In the genomic region with DNA sequence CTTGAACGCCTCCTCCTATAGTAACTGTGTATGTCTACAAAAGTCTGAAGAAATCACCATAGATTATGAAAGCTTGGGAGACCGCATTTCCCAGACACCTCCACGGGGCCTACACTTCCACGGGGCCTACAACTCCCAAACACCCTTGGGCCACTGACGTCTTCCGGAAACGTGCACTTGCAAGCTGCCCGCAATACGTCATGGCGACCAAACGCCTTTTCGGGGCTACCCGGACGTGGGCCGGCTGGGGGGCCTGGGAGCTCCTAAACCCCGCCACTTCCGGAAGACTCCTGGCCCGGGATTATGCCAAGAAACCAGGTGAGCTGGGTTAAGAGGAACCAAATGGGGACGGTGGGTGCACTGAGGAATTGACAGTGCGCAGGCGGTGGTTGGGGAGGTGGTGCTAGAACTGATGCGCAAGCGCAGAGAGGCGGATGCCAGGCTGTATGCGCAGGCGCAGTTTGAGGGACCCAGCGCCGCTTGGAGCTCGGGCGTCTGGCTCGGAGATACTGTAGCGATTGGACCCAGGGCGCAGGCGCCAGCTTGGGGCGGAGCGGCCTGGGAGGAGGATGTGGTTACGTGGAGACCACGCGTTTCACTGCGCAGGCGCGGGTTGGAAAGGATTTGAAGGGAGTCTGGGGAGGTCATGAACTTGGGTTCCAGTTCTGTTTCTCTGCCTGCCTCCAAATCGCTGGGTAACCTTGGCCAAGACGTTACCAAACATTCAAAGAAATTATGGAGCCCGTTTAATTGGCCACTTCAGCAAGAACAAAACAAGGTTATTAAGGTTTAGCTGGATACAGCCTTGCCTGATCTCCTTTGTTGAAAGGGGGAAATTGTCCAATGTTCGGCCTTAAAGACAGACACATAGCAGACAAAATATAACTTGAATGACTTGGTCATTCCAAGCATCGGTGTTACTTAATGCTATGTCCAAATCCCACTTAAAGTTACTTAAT, we compare ENCODE assay signal across 8 cellular contexts. TPM values are rescaled to one million over a fixed set of nuclear protein-coding genes. Genes with fewer than 3 reads are reported as not detected.
A peak's percentile ranks its signal among the peaks of the same experiment; 100 is the strongest.
DNase-seq lines count a peak whose midpoint lies in the region; ATAC-seq and TF ChIP-seq lines count a peak whose summit lies in the region.

A gene (plus strand): TSS at position 182 of the 959 bp plus-strand sequence. CDS start 19 bp downstream, at position 201.

- H3K4me1 ChIP-seq in PC-9 (replicated peaks; ENCODE audit: insufficient read depth): no peaks in the 10 kb centered on the region
- H3K4me1 ChIP-seq in mucosa of rectum (ENCODE audit: control insufficient read depth in 2 of 2, insufficient read depth in 2 of 2, low read length in 2 of 2): peaks cover 18 to 21% of the 10 kb centered on the region in 2 donors

- CTCF ChIA-PET in PC-9 (lab: Charles Lee): interaction anchor here (0.9 to 1.6 kb wide), 2 partner anchors 86 to 446 kb away, joined by 3 to 5 read pairs; no protein-coding TSS in a partner anchor

- TSS peak; percentile 84 for BruUV-seq in PC-9 (replicated peaks; lab: Mats Ljungman, UMichigan)

- H3K4me2 ChIP-seq in PC-9: peak within 1 kb of the TSS; percentile 83

- H3K36me3 ChIP-seq in PC-9 (ENCODE audit: low read depth) (no peaks in the 10 kb centered on the region), mucosa of rectum (ENCODE audit: control insufficient read depth in 2 of 2, insufficient read depth in 2 of 2, low read length in 2 of 2) (peaks cover 18 to 22% of the 10 kb centered on the region in 2 donors)

- no peaks in the 10 kb centered on the region for H4K20me1 ChIP-seq in PC-9 (ENCODE audit: insufficient read depth)

- TF ChIP-seq CTCF in PC-9 (conservative IDR thresholded peaks at IDR 0.05) (no peak), epithelial cell of proximal tubule (conservative IDR thresholded peaks at IDR 0.05; ENCODE audit: low read depth, low read length) (no peak)

- peaks cover 12% of the 10 kb centered on the region; the same call in 1 of the 2 replicates for H3K79me2 ChIP-seq in PC-9 (ENCODE audit: low read depth)

- intact Hi-C loops in PC-9 (cut with micrococcal nuclease; ENCODE audit: unreplicated experiment): no loop called here

- H3F3A ChIP-seq in PC-9 (ENCODE audit: insufficient read depth, low read depth): 0 out of 2 replicates have a peak, but pooled peaks cover 3% of the 10 kb centered on the region

- H3K27ac ChIP-seq in PC-9 (peak within 1 kb of the TSS; percentile 76), mucosa of rectum (ENCODE audit: low read depth in 2 of 2, low read length in 2 of 2) (peak within 1 kb of the TSS; percentile 98 to 100)

- peak; percentile 60 for ATAC-seq in GM21619 (IDR thresholded peaks at IDR 0.05; ENCODE audit: unreplicated experiment)

- peak within 1 kb of the TSS; percentile 98 for H3K4me3 ChIP-seq in Jurkat, Clone E6-1 (ENCODE audit: low read length)
- peak within 1 kb of the TSS; percentile 76 for H3K4me3 ChIP-seq in PC-9
- H3K4me3 ChIP-seq in epithelial cell of proximal tubule (ENCODE audit: low read depth, low read length): peak within 1 kb of the TSS; percentile 100
- H3K4me3 ChIP-seq in mucosa of rectum (ENCODE audit: low read length in 2 of 2): peak within 1 kb of the TSS; percentile 92 to 98

- H3K9me2 ChIP-seq in PC-9 (ENCODE audit: insufficient read depth): no peaks in the 10 kb centered on the region

- peak; percentile 97 for DNase-seq in DMS153 (lab: John Stamatoyannopoulos, UW)
- peak; percentile 99 for DNase-seq in Jurkat, Clone E6-1 (ENCODE audit: low read depth, low spot score)
- DNase-seq in PC-9: peak; percentile 87 to 96
- peak; percentile 99 for DNase-seq in activated T-cell treated with anti-CD3 and anti-CD28 coated beads, Interleukin-2, amount 50 U/mL, for 1 hour
- peak; percentile 87 for DNase-seq in epithelial cell of proximal tubule (ENCODE audit: low read depth)
- DNase-seq in stimulated activated CD8-positive, alpha-beta memory T cell treated with anti-CD3 and anti-CD28 coated beads, Interleukin-4, amount 100 ng/mL, for 48 hours: peak; percentile 99

- peak within 1 kb of the TSS; percentile 94 to 100 for H3K9ac ChIP-seq in mucosa of rectum (ENCODE audit: low read depth in 1 of 2, low read length in 2 of 2)

- H3K9me3 ChIP-seq in PC-9 (ENCODE audit: insufficient read depth, low read depth) (no peaks in the 10 kb centered on the region), mucosa of rectum (ENCODE audit: control insufficient read depth in 2 of 2, low read length in 2 of 2) (no peaks in the 10 kb centered on the region)

- POLR2A ChIA-PET in PC-9 (lab: Charles Lee; ENCODE audit: unreplicated experiment): interaction anchor here (0.5 to 0.7 kb wide), 6 partner anchors 38 to 1134 kb away, joined by 3 to 4 read pairs (median 3); a partner anchor contains a TSS

- peak within 1 kb of the TSS; percentile 90 for H2AFZ ChIP-seq in PC-9

- no peaks in the 10 kb centered on the region for H3K27me3 ChIP-seq in PC-9 (ENCODE audit: insufficient read depth, low read depth)
- H3K27me3 ChIP-seq in mucosa of rectum (ENCODE audit: control insufficient read depth in 2 of 2, insufficient read depth in 2 of 2, low read length in 2 of 2): no peaks in the 10 kb centered on the region

RNA-seq across cellular contexts. Expression of the gene that starts here (rescaled TPM):
- polyA plus RNA-seq in Jurkat, Clone E6-1 (2012; ENCODE audit: insufficient read depth, insufficient read length): 87.2 TPM
- total RNA-seq in PC-9 (2021) (31.6 and 42.0 TPM in 2 replicates), epithelial cell of proximal tubule (102 and 105 TPM in 2 replicates)

Comparison
In these comparisons a context has a peak if more than half of its experiments do, and no peak if none do; other contexts are left out.
1. Peak in every context shown above with its lines: DNase-seq, ATAC-seq, H3K4me3 ChIP-seq and H3K27ac ChIP-seq.